ENCODE assay signal across 1 cellular context in genomic region chr18:75249192-75249551, GRCh38.
TF ChIP-seq lines count a peak whose summit lies in the region.

No MANE protein-coding gene starts in this region.

TF ChIP-seq in IMR-90, 13 proteins besides CTCF, POLR2A, EP300 and RAD21:
- TF ChIP-seq RFX5 (IDR thresholded peaks at IDR 0.05; ENCODE audit: low read depth, low read length) (no peak), CEBPB (IDR thresholded peaks at IDR 0.05; ENCODE audit: low read depth, low read length) (no peak), BHLHE40 (IDR thresholded peaks at IDR 0.05; ENCODE audit: low read depth, low read length) (no peak), SMC3 (IDR thresholded peaks at IDR 0.05; ENCODE audit: low read depth, low read length) (no peak), RCOR1 (IDR thresholded peaks at IDR 0.05; ENCODE audit: insufficient replicate concordance, low read length) (no peak), MAZ (IDR thresholded peaks at IDR 0.05; ENCODE audit: borderline replicate concordance, low read depth, low read length) (no peak), ELK1 (IDR thresholded peaks at IDR 0.05; ENCODE audit: borderline replicate concordance, low read depth, low read length) (no peak), CHD1 (IDR thresholded peaks at IDR 0.05; ENCODE audit: low read depth, low read length) (no peak), FOS (IDR thresholded peaks at IDR 0.05; ENCODE audit: low read depth, low read length) (no peak), USF2 (IDR thresholded peaks at IDR 0.05; ENCODE audit: low read depth, low read length) (no peak), NFE2L2 (IDR thresholded peaks at IDR 0.05; ENCODE audit: low read depth, low read length) (no peak), MXI1 (IDR thresholded peaks at IDR 0.05; ENCODE audit: borderline replicate concordance, low read depth, low read length) (no peak), MAFK (IDR thresholded peaks at IDR 0.05; ENCODE audit: low read depth, low read length) (no peak)
